In the genomic region with DNA sequence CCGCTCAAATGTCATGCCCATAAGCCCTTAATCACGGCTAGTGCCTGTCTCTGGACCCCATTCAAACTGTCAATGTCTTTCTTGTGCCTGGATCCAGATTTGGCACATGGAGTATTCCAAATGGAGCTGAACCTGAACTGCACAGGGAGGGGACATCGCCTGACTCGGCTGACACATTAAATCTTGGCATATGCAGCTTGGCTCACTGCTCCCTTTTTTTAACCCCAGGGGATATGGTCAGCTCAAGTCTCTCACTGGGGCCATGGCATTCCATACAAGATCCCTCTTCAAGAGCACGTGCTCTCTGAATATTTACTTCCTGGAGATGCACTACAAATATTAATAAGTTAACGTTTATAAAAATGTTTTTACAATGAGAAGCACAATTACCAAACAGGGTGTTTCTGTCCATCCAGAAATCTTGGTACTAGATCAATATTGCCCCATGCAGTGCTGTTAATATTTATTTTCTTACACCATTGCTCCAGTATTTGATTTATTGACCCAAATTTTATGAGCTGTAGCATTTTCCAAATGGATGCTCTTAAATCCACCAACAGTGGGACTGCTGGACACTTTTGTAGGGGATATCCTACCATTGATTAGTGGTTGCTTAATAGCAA, we compare ENCODE assay signal across 2 cellular contexts.
TF ChIP-seq lines count a peak whose summit lies in the region.

No MANE protein-coding gene starts in this region.

TF ChIP-seq in liver, 16 proteins besides CTCF, POLR2A, EP300 and RAD21 (continued from another document):
- TF ChIP-seq ZBTB33 (IDR thresholded peaks at IDR 0.05) (peak; percentile 22), RXRA (IDR thresholded peaks at IDR 0.05) (peak; percentile 58 to 75), HNF4G (IDR thresholded peaks at IDR 0.05) (no peak), NR2F2 (IDR thresholded peaks at IDR 0.05) (peak; percentile 27), ATF3 (IDR thresholded peaks at IDR 0.05) (no peak), JUND (IDR thresholded peaks at IDR 0.05) (peak in 1 of 2 donors; percentile 18), HNF4A (conservative IDR thresholded peaks at IDR 0.05) (peak; percentile 24 to 55), FOXA2 (IDR thresholded peaks at IDR 0.05) (peak; percentile 40), SP1 (IDR thresholded peaks at IDR 0.05) (no peak), EGR1 (IDR thresholded peaks at IDR 0.05; ENCODE audit: low read depth in 2 of 2) (no peak)
- TF ChIP-seq, protein P1, sequence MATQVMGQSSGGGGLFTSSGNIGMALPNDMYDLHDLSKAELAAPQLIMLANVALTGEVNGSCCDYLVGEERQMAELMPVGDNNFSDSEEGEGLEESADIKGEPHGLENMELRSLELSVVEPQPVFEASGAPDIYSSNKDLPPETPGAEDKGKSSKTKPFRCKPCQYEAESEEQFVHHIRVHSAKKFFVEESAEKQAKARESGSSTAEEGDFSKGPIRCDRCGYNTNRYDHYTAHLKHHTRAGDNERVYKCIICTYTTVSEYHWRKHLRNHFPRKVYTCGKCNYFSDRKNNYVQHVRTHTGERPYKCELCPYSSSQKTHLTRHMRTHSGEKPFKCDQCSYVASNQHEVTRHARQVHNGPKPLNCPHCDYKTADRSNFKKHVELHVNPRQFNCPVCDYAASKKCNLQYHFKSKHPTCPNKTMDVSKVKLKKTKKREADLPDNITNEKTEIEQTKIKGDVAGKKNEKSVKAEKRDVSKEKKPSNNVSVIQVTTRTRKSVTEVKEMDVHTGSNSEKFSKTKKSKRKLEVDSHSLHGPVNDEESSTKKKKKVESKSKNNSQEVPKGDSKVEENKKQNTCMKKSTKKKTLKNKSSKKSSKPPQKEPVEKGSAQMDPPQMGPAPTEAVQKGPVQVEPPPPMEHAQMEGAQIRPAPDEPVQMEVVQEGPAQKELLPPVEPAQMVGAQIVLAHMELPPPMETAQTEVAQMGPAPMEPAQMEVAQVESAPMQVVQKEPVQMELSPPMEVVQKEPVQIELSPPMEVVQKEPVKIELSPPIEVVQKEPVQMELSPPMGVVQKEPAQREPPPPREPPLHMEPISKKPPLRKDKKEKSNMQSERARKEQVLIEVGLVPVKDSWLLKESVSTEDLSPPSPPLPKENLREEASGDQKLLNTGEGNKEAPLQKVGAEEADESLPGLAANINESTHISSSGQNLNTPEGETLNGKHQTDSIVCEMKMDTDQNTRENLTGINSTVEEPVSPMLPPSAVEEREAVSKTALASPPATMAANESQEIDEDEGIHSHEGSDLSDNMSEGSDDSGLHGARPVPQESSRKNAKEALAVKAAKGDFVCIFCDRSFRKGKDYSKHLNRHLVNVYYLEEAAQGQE (IDR thresholded peaks at IDR 0.05), result peak; percentile 13
TF ChIP-seq in liver: peak in this region for 9.

TF ChIP-seq in HepG2, 621 proteins besides CTCF, POLR2A, EP300 and RAD21 (continued from another document):
- TF ChIP-seq AKNA (CRISPR knock-in tag; IDR thresholded peaks at IDR 0.05; ENCODE audit: borderline replicate concordance) (no peak), SATB2 (CRISPR knock-in tag; IDR thresholded peaks at IDR 0.05) (no peak), GFI1 (CRISPR knock-in tag; IDR thresholded peaks at IDR 0.05; ENCODE audit: borderline replicate concordance) (no peak), SYNCRIP (IDR thresholded peaks at IDR 0.05; ENCODE audit: insufficient read depth, low read depth, low read length) (no peak)
